Comparison of ENCODE assay signal across 12 cellular contexts in genomic region chr3:188775412-188775811, GRCh38.
DNase-seq lines count a peak whose midpoint lies in the region; ATAC-seq, FAIRE-seq and TF ChIP-seq lines count a peak whose summit lies in the region.
"Had no signal": no experiment of that assay in that cellular context is flagged by ENCODE, and none has a peak within 500 bp of the region (broad histone marks: within the 10 kb centered on the region; RNA-seq: fewer than 3 reads in every experiment).

No MANE protein-coding gene starts in this region.

- 41% methylated on average over 3 of the region's 3 CpGs for WGBS in right lobe of liver (ENCODE audit: insufficient coverage, low coverage, low lambda C conversion rate, missing lambda C conversion rate)
- WGBS in HepG2 (ENCODE audit: low lambda C conversion rate) = 96% methylated on average over 3 of the region's 3 CpGs
- WGBS in body of pancreas, 2 donors = 62 to 63% methylated on average over 3 of the region's 3 CpGs

- no peak overlapping the region for H2AFZ ChIP-seq in HepG2 (ENCODE audit: low read length)

- no TSS peak for BruUV-seq in HepG2 (replicated peaks; lab: Mats Ljungman, UMichigan)

- TF ChIP-seq EP300 in HepG2 (IDR thresholded peaks at IDR 0.05; ENCODE audit: low read depth in 2 of 2, low read length in 2 of 2) (no peak), HepG2 (CRISPR knock-in tag; IDR thresholded peaks at IDR 0.05; ENCODE audit: borderline replicate concordance) (no peak)

- H3K36me3 ChIP-seq in right lobe of liver = no peaks in the 10 kb centered on the region
- H3K36me3 ChIP-seq in HepG2 (replicated peaks in 1 of 2; ENCODE audit: control insufficient read depth in 1 of 2, insufficient read depth in 2 of 2, low read length in 2 of 2) = peaks cover 0 to 2% of the 10 kb centered on the region in 2 experiments; a peak in 1 of 5 replicates
- H3K36me3 ChIP-seq in body of pancreas (replicated peaks in 1 of 2; ENCODE audit: insufficient read depth in 1 of 2, low read depth in 2 of 2) = no peaks in the 10 kb centered on the region

- ATAC-seq in right lobe of liver (peak; percentile 35 to 65 (median 58)), HepG2 (no peak), body of pancreas (no peak)
- ATAC-seq: A549; CD8-positive, alpha-beta T cell had no signal

- POLR2A ChIA-PET in HepG2 (lab: Yijun Ruan, JAX) = no interaction called here

- H3K27ac ChIP-seq in right lobe of liver (no peak overlapping the region), HepG2 (ENCODE audit: extremely low read length, insufficient read depth, low read length) (no peak overlapping the region), body of pancreas (no peak overlapping the region)
- H3K27ac ChIP-seq: HL-60 had no signal

- in situ Hi-C loops in HepG2 (cut with HindIII; ENCODE audit: extremely low pct_ligation_motif_present, low pct_unique_long_range_greater_than_20kb) = no loop called here

- no peaks in the 10 kb centered on the region for H3K27me3 ChIP-seq in right lobe of liver
- H3K27me3 ChIP-seq in HepG2 (ENCODE audit: control insufficient read depth in 1 of 2, insufficient read depth in 2 of 2, low read length in 2 of 2) = no peaks in the 10 kb centered on the region
- no peaks in the 10 kb centered on the region for H3K27me3 ChIP-seq in body of pancreas

- TF ChIP-seq CTCF in right lobe of liver (IDR thresholded peaks at IDR 0.05) = no peak
- no peak for TF ChIP-seq CTCF in HepG2 (CRISPR knock-in tag; IDR thresholded peaks at IDR 0.05)
- TF ChIP-seq CTCF in body of pancreas (IDR thresholded peaks at IDR 0.05) = no peak

- peak; percentile 49 to 74 (median 55) for DNase-seq in right lobe of liver
- no peak for DNase-seq in HepG2 (ENCODE audit: low spot score)
- DNase-seq in body of pancreas = peak; percentile 11 to 54 (median 36)
- peak; percentile 22 for DNase-seq in kidney tubule cell (ENCODE audit: low spot score)
- no peak for DNase-seq in NCI-H69 (lab: John Stamatoyannopoulos, UW)
- no peak for DNase-seq in DMS79 (lab: John Stamatoyannopoulos, UW)
- DNase-seq: CD8-positive, alpha-beta T cell; COR-L47; HCEC 1CT; HFFc6 had no signal

- TF ChIP-seq RAD21 in HepG2 (CRISPR knock-in tag; IDR thresholded peaks at IDR 0.05) = no peak

- H3K79me2 ChIP-seq in HepG2 (ENCODE audit: insufficient read depth, low read length) = no peaks in the 10 kb centered on the region

- FAIRE-seq in HepG2 (lab: Jason Lieb, UNC) = no peak
- FAIRE-seq: A549 had no signal

- H3K4me1 ChIP-seq in right lobe of liver (peaks cover 0 to 55% (median 29%) of the 10 kb centered on the region in 4 donors), HepG2 (ENCODE audit: insufficient read depth, low read length) (peaks cover 17% of the 10 kb centered on the region), body of pancreas (peaks cover 48% of the 10 kb centered on the region)

- H4K20me1 ChIP-seq in HepG2 (ENCODE audit: insufficient read depth, low read length) = no peaks in the 10 kb centered on the region

- H3K4me2 ChIP-seq in HepG2 (ENCODE audit: low read depth, low read length) = no peak overlapping the region
- H3K4me2 ChIP-seq: A549 had no signal

- CTCF ChIA-PET in HepG2 (lab: Yijun Ruan, JAX; ENCODE audit: low intra/inter-chr PET ratio, low total read pairs) = no interaction called here

- no peak overlapping the region for H3K9ac ChIP-seq in HepG2 (ENCODE audit: insufficient read depth, low read depth, low read length)

- H3K4me3 ChIP-seq in right lobe of liver = no peak overlapping the region
- H3K4me3 ChIP-seq in HepG2 (replicated peaks in 1 of 3; ENCODE audit: insufficient read depth in 1 of 3, low read depth in 2 of 3, low read length in 3 of 3) = no peak overlapping the region
- no peak overlapping the region for H3K4me3 ChIP-seq in body of pancreas
- H3K4me3 ChIP-seq: A549 had no signal

- TF ChIP-seq POLR2A in right lobe of liver (IDR thresholded peaks at IDR 0.05) (no peak), HepG2 (IDR thresholded peaks at IDR 0.05; ENCODE audit: insufficient read depth in 1 of 2, low read depth in 2 of 2, low read length in 2 of 2) (no peak), body of pancreas (IDR thresholded peaks at IDR 0.05) (no peak)

- no peaks in the 10 kb centered on the region for H3K9me3 ChIP-seq in right lobe of liver
- H3K9me3 ChIP-seq in HepG2 (ENCODE audit: low read length) = no peaks in the 10 kb centered on the region
- no peaks in the 10 kb centered on the region for H3K9me3 ChIP-seq in body of pancreas
- H3K9me3 ChIP-seq: A549 had no signal

- intact Hi-C loops in right lobe of liver (cut with DNase I) = no loop called here
- intact Hi-C loops in HepG2 (cut with micrococcal nuclease; ENCODE audit: unreplicated experiment) = no loop called here
- intact Hi-C loops in body of pancreas (cut with DNase I) = no loop called here

TF ChIP-seq in HepG2, 621 proteins besides CTCF, POLR2A, EP300 and RAD21 (continues in another document):
- TF ChIP-seq, protein P1, sequence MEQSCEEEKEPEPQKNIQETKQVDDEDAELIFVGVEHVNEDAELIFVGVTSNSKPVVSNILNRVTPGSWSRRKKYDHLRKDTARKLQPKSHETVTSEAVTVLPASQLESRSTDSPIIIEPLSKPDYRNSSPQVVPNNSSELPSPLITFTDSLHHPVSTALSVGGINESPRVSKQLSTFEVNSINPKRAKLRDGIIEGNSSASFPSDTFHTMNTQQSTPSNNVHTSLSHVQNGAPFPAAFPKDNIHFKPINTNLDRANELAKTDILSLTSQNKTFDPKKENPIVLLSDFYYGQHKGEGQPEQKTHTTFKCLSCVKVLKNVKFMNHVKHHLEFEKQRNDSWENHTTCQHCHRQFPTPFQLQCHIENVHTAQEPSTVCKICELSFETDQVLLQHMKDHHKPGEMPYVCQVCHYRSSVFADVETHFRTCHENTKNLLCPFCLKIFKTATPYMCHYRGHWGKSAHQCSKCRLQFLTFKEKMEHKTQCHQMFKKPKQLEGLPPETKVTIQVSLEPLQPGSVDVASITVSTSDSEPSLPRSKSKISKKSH (CRISPR knock-in tag; IDR thresholded peaks at IDR 0.05; ENCODE audit: borderline replicate concordance) = no peak
- TF ChIP-seq ZNF619 (CRISPR knock-in tag; IDR thresholded peaks at IDR 0.05) (no peak), CREB3 (CRISPR knock-in tag; IDR thresholded peaks at IDR 0.05) (no peak), ZNF775 (CRISPR knock-in tag; IDR thresholded peaks at IDR 0.05; ENCODE audit: borderline replicate concordance) (no peak), NRL (CRISPR knock-in tag; IDR thresholded peaks at IDR 0.05; ENCODE audit: borderline replicate concordance) (no peak), ZNF446 (CRISPR knock-in tag; IDR thresholded peaks at IDR 0.05) (no peak)
- TF ChIP-seq, protein P2, sequence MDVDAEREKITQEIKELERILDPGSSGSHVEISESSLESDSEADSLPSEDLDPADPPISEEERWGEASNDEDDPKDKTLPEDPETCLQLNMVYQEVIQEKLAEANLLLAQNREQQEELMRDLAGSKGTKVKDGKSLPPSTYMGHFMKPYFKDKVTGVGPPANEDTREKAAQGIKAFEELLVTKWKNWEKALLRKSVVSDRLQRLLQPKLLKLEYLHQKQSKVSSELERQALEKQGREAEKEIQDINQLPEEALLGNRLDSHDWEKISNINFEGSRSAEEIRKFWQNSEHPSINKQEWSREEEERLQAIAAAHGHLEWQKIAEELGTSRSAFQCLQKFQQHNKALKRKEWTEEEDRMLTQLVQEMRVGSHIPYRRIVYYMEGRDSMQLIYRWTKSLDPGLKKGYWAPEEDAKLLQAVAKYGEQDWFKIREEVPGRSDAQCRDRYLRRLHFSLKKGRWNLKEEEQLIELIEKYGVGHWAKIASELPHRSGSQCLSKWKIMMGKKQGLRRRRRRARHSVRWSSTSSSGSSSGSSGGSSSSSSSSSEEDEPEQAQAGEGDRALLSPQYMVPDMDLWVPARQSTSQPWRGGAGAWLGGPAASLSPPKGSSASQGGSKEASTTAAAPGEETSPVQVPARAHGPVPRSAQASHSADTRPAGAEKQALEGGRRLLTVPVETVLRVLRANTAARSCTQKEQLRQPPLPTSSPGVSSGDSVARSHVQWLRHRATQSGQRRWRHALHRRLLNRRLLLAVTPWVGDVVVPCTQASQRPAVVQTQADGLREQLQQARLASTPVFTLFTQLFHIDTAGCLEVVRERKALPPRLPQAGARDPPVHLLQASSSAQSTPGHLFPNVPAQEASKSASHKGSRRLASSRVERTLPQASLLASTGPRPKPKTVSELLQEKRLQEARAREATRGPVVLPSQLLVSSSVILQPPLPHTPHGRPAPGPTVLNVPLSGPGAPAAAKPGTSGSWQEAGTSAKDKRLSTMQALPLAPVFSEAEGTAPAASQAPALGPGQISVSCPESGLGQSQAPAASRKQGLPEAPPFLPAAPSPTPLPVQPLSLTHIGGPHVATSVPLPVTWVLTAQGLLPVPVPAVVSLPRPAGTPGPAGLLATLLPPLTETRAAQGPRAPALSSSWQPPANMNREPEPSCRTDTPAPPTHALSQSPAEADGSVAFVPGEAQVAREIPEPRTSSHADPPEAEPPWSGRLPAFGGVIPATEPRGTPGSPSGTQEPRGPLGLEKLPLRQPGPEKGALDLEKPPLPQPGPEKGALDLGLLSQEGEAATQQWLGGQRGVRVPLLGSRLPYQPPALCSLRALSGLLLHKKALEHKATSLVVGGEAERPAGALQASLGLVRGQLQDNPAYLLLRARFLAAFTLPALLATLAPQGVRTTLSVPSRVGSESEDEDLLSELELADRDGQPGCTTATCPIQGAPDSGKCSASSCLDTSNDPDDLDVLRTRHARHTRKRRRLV (CRISPR knock-in tag; IDR thresholded peaks at IDR 0.05) = no peak
- TF ChIP-seq, protein P3, sequence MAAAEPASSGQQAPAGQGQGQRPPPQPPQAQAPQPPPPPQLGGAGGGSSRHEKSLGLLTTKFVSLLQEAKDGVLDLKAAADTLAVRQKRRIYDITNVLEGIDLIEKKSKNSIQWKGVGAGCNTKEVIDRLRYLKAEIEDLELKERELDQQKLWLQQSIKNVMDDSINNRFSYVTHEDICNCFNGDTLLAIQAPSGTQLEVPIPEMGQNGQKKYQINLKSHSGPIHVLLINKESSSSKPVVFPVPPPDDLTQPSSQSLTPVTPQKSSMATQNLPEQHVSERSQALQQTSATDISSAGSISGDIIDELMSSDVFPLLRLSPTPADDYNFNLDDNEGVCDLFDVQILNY (CRISPR knock-in tag; conservative IDR thresholded peaks at IDR 0.05) = no peak

Comparison
In these comparisons a context has a peak if more than half of its experiments do, and no peak if none do; other contexts are left out.
1. ATAC-seq: peak in right lobe of liver (4 of 4); none in HepG2 (single experiment) and body of pancreas (single experiment).
2. DNase-seq: peak in right lobe of liver (3 of 3), body of pancreas (4 of 4) and kidney tubule cell (single experiment); none in HepG2 (single experiment), NCI-H69 (single experiment) and DMS79 (single experiment).